11 cellular contexts compared by ENCODE assay signal in the genomic region with DNA sequence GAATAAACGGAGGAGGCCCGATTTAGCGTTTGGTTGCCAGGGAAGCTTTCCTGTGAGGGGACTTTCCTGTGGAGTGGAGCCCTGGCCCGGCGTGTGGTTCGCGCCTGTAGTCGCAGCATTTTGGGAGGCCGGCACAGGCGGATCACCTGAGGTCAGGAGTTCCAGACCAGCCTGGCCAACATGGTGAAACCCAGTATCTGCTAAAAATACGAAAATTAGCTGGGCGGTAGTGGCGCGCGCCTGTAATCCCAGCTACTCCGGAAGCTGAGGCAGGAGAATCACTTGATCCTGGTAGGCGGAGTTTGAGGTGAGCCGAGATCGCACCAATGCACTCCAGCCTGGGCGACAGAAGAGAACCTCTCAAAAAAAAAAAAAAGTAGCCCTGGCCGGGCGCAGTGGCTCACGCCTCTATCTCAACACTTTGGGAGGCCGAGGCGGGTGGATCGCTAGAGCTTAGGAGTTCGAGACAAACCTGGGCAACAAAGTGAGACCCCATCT. TPM values are rescaled to one million over a fixed set of nuclear protein-coding genes. Genes with fewer than 3 reads are reported as not detected.
DNase-seq lines count a peak whose midpoint lies in the region; TF ChIP-seq lines count a peak whose summit lies in the region.
"Had no signal": no experiment of that assay in that cellular context is flagged by ENCODE, and none has a peak within 500 bp of the region (broad histone marks: within the 10 kb centered on the region; RNA-seq: fewer than 3 reads in every experiment).

No MANE protein-coding gene starts in this region.

- in situ Hi-C loops in GM13976 (cut with MboI; ENCODE audit: low sequenced_read_pairs, unreplicated experiment), result no loop called here

- H3K4me1 Mint-ChIP-seq in activated naive CD4-positive, alpha-beta T cell treated with anti-CD3 and anti-CD28 coated beads for 36 hours (ENCODE audit: low read depth), result peaks cover 4% of the 10 kb centered on the region
- H3K4me1 Mint-ChIP-seq in endodermal cell, result peaks cover 5% of the 10 kb centered on the region

- WGBS in endodermal cell (ENCODE audit: insufficient coverage in 1 of 2, insufficient read length in 1 of 2), 2 experiments, result 77 to 86% methylated on average over 18 to 27 of the region's 27 CpGs

- H3K9ac ChIP-seq in endodermal cell (ENCODE audit: extremely low read depth, low read length, poor library complexity, severe bottlenecking) (no peak overlapping the region), subcutaneous abdominal adipose tissue (ENCODE audit: low read length in 5 of 5) (no peak overlapping the region)

- H3K4me1 ChIP-seq in endodermal cell (ENCODE audit: control insufficient read depth, insufficient read depth, low read length) (no peaks in the 10 kb centered on the region), subcutaneous abdominal adipose tissue (ENCODE audit: control insufficient read depth in 5 of 5, insufficient read depth in 5 of 5, low read length in 5 of 5) (peaks cover 0 to 63% (median 37%) of the 10 kb centered on the region in 5 donors)

- H3K9me3 ChIP-seq in endodermal cell (ENCODE audit: control insufficient read depth, low read length) (no peaks in the 10 kb centered on the region), subcutaneous abdominal adipose tissue (ENCODE audit: control insufficient read depth in 5 of 5, low read length in 5 of 5) (no peaks in the 10 kb centered on the region)

- H3K27me3 ChIP-seq in endodermal cell (ENCODE audit: control insufficient read depth, insufficient read depth, low read length, poor library complexity, severe bottlenecking), result peaks cover 50% of the 10 kb centered on the region
- H3K27me3 ChIP-seq in subcutaneous abdominal adipose tissue (ENCODE audit: control insufficient read depth in 5 of 5, insufficient read depth in 4 of 5, low read length in 5 of 5), result peaks cover 8 to 17% (median 11%) of the 10 kb centered on the region in 5 donors

- H3K36me3 ChIP-seq in endodermal cell (ENCODE audit: control insufficient read depth, insufficient read depth, low read length) (no peaks in the 10 kb centered on the region), subcutaneous abdominal adipose tissue (ENCODE audit: control insufficient read depth in 5 of 5, insufficient read depth in 5 of 5, low read length in 5 of 5) (peaks cover 0 to 17% (median 8%) of the 10 kb centered on the region in 5 donors)

- TF ChIP-seq CTCF in endodermal cell (conservative IDR thresholded peaks at IDR 0.05), result no peak
- no peak for TF ChIP-seq CTCF in coronary artery (IDR thresholded peaks at IDR 0.05)
- TF ChIP-seq CTCF in GM13976 (IDR thresholded peaks at IDR 0.05; ENCODE audit: borderline replicate concordance, control extremely low read depth, extremely low read depth, insufficient read depth, missing control alignments), result no peak

- no peak for DNase-seq in activated naive CD4-positive, alpha-beta T cell treated with anti-CD3 and anti-CD28 coated beads for 36 hours
- DNase-seq in activated naive CD4-positive, alpha-beta T cell treated with anti-CD3 and anti-CD28 coated beads, Interleukin-2, amount 50 U/mL, for 16 hours, result no peak
- peak; percentile 54 for DNase-seq in NCI-H69 (lab: John Stamatoyannopoulos, UW)
- DNase-seq in endodermal cell, result peak; percentile 59
- no peak for DNase-seq in coronary artery (ENCODE audit: low spot score)
- no peak for DNase-seq in NK-92 treated with Interleukin-12 subunit alpha and Interleukin-12 subunit beta, amount 100 ng/mL, for 24 hours (lab: John Stamatoyannopoulos, UW)
- DNase-seq in GM13976 (ENCODE audit: low spot score), result no peak
- DNase-seq: anterior cingulate cortex, NCI-H1930 had no signal

- intact Hi-C loops in activated naive CD4-positive, alpha-beta T cell treated with anti-CD3 and anti-CD28 coated beads for 36 hours (cut with micrococcal nuclease), result no loop called here

- H3K27ac Mint-ChIP-seq in activated naive CD4-positive, alpha-beta T cell treated with anti-CD3 and anti-CD28 coated beads for 36 hours, result no peak overlapping the region
- H3K27ac Mint-ChIP-seq in endodermal cell, result no peak overlapping the region

- no peaks in the 10 kb centered on the region for H3K9me3 Mint-ChIP-seq in activated naive CD4-positive, alpha-beta T cell treated with anti-CD3 and anti-CD28 coated beads for 36 hours
- no peaks in the 10 kb centered on the region for H3K9me3 Mint-ChIP-seq in endodermal cell

- no peaks in the 10 kb centered on the region for H3K36me3 Mint-ChIP-seq in activated naive CD4-positive, alpha-beta T cell treated with anti-CD3 and anti-CD28 coated beads for 36 hours (ENCODE audit: low read depth)
- no peaks in the 10 kb centered on the region for H3K36me3 Mint-ChIP-seq in endodermal cell (ENCODE audit: low read depth)
- H3K36me3 Mint-ChIP-seq: CD14-positive monocyte had no signal

- H3K27ac ChIP-seq in endodermal cell (ENCODE audit: low read depth, low read length), result no peak overlapping the region
- peak overlapping the region; percentile 18 for H3K27ac ChIP-seq in subcutaneous abdominal adipose tissue (ENCODE audit: low read depth, low read length)
- no peak overlapping the region for H3K27ac ChIP-seq in coronary artery

- H3K4me3 ChIP-seq in endodermal cell (ENCODE audit: low read length) (no peak overlapping the region), subcutaneous abdominal adipose tissue (ENCODE audit: low read depth in 1 of 5, low read length in 5 of 5) (no peak overlapping the region), coronary artery (no peak overlapping the region)

- peaks cover 25% of the 10 kb centered on the region for H3K27me3 Mint-ChIP-seq in activated naive CD4-positive, alpha-beta T cell treated with anti-CD3 and anti-CD28 coated beads for 36 hours (ENCODE audit: low read depth)
- H3K27me3 Mint-ChIP-seq in endodermal cell (ENCODE audit: insufficient read depth), result peaks cover 64% of the 10 kb centered on the region

- CTCF ChIA-PET in activated naive CD4-positive, alpha-beta T cell treated with anti-CD3 and anti-CD28 coated beads for 36 hours (lab: Charles Lee), result interaction anchor here (0.6 to 1.8 kb wide), 6 partner anchors 10 to 170 kb away, joined by 3 to 10 read pairs (median 4); a partner anchor contains a TSS

- peak overlapping the region; percentile 51 for H3K4me3 Mint-ChIP-seq in activated naive CD4-positive, alpha-beta T cell treated with anti-CD3 and anti-CD28 coated beads for 36 hours
- H3K4me3 Mint-ChIP-seq in endodermal cell, result peak overlapping the region; percentile 21

RNA-seq across cellular contexts. Expression of a gene that starts 6.9 kb away (rescaled TPM):
- under 1 TPM; 0.17 to 0.36 TPM for total RNA-seq in activated naive CD4-positive, alpha-beta T cell treated with anti-CD3 and anti-CD28 coated beads for 36 hours
- 1 to 10 TPM; 2.3 to 2.6 TPM for total RNA-seq in endodermal cell
- 1.6 TPM for polyA plus RNA-seq in endodermal cell (2013, experiment 1 of 2)
- polyA plus RNA-seq in endodermal cell (2013, experiment 2 of 2), result 1.4 TPM
- polyA plus RNA-seq: CD14-positive monocyte had no signal

RNA-seq across cellular contexts. Expression of a gene that starts 14.8 kb away (rescaled TPM):
- 1,000 to 10,000 TPM; 2,814 to 3,007 TPM for total RNA-seq in activated naive CD4-positive, alpha-beta T cell treated with anti-CD3 and anti-CD28 coated beads for 36 hours
- total RNA-seq in endodermal cell, result 1,000 to 10,000 TPM; 1,512 to 1,809 TPM
- polyA plus RNA-seq in endodermal cell (2013, experiment 1 of 2), result 1,091 TPM
- 978 TPM for polyA plus RNA-seq in endodermal cell (2013, experiment 2 of 2)

RNA-seq across cellular contexts. Expression of a gene that starts 14.9 kb away (rescaled TPM):
- total RNA-seq in activated naive CD4-positive, alpha-beta T cell treated with anti-CD3 and anti-CD28 coated beads for 36 hours, result 100 to 1,000 TPM in 1 of 2 experiments, 10 to 100 TPM in 1; 95.9 to 104 TPM
- total RNA-seq in endodermal cell, result 10 to 100 TPM; 75.7 to 86.2 TPM
- 132 TPM for polyA plus RNA-seq in endodermal cell (2013, experiment 1 of 2)
- 134 TPM for polyA plus RNA-seq in endodermal cell (2013, experiment 2 of 2)

RNA-seq across cellular contexts. Expression of a gene that starts 27.8 kb away (rescaled TPM):
- total RNA-seq in activated naive CD4-positive, alpha-beta T cell treated with anti-CD3 and anti-CD28 coated beads for 36 hours, result not detected
- 10 to 100 TPM; 10.9 to 13.2 TPM for total RNA-seq in endodermal cell
- 4.2 TPM for polyA plus RNA-seq in endodermal cell (2013, experiment 1 of 2)
- 2.9 TPM for polyA plus RNA-seq in endodermal cell (2013, experiment 2 of 2)
- polyA plus RNA-seq: CD14-positive monocyte had no signal

RNA-seq across cellular contexts. Expression of a gene that starts 28.0 kb away (rescaled TPM):
- 10 to 100 TPM; 37.6 to 40.1 TPM for total RNA-seq in activated naive CD4-positive, alpha-beta T cell treated with anti-CD3 and anti-CD28 coated beads for 36 hours
- 10 to 100 TPM; 63.4 to 72.7 TPM for total RNA-seq in endodermal cell
- polyA plus RNA-seq in endodermal cell (2013, experiment 1 of 2), result 51.6 TPM
- polyA plus RNA-seq in endodermal cell (2013, experiment 2 of 2), result 52.4 TPM

Comparison
In these comparisons a context has a peak if more than half of its experiments do, and no peak if none do; other contexts are left out.
1. DNase-seq: peak in NCI-H69 (single experiment) and endodermal cell (single experiment); none in activated naive CD4-positive, alpha-beta T cell treated with anti-CD3 and anti-CD28 coated beads for 36 hours (single experiment), activated naive CD4-positive, alpha-beta T cell treated with anti-CD3 and anti-CD28 coated beads, Interleukin-2, amount 50 U/mL, for 16 hours (single experiment), coronary artery (single experiment), NK-92 treated with Interleukin-12 subunit alpha and Interleukin-12 subunit beta, amount 100 ng/mL, for 24 hours (single experiment) and GM13976 (single experiment).